In genomic region chr5:101136454-101136853, GRCh38 we compare ENCODE assay signal across 17 cellular contexts.
A peak's percentile ranks its signal among the peaks of the same experiment; 100 is the strongest.
DNase-seq lines count a peak whose midpoint lies in the region; ATAC-seq and TF ChIP-seq lines count a peak whose summit lies in the region.
"Had no signal": no experiment of that assay in that cellular context is flagged by ENCODE, and none has a peak within 500 bp of the region (broad histone marks: within the 10 kb centered on the region; RNA-seq: fewer than 3 reads in every experiment).

No MANE protein-coding gene starts in this region.

- H3K9ac ChIP-seq in HCT116 (ENCODE audit: low read length) = no peak overlapping the region
- no peak overlapping the region for H3K9ac ChIP-seq in PC-3 (ENCODE audit: low read length)
- H3K9ac ChIP-seq: BLaER1 treated with 17β-estradiol and CSF1 and Interleukin-3, amounts not matched to agents 10 nM and 100 nM had no signal

- H3K27me3 ChIP-seq in HCT116 (ENCODE audit: insufficient read depth, low read length) (no peaks in the 10 kb centered on the region), PC-3 (ENCODE audit: low read length) (no peaks in the 10 kb centered on the region)
- H3K27me3 ChIP-seq: BLaER1 treated with 17β-estradiol and CSF1 and Interleukin-3, amounts not matched to agents 10 nM and 100 nM had no signal

- H3K79me2 ChIP-seq in HCT116 (ENCODE audit: insufficient read depth, low read length) (no peaks in the 10 kb centered on the region), PC-3 (ENCODE audit: low read length) (no peaks in the 10 kb centered on the region)

- no peak overlapping the region for H3K4me2 ChIP-seq in HCT116 (ENCODE audit: low read length)
- H3K4me2 ChIP-seq in PC-3 (ENCODE audit: low read length) = no peak overlapping the region
- H3K4me2 ChIP-seq: BLaER1 treated with 17β-estradiol and CSF1 and Interleukin-3, amounts not matched to agents 10 nM and 100 nM had no signal

- POLR2A ChIA-PET in HCT116 (lab: Charles Lee) (no interaction called here), PC-3 (lab: Charles Lee; ENCODE audit: unreplicated experiment) (no interaction called here)

- H3K27ac ChIP-seq in 22Rv1 = peak overlapping the region; percentile 36
- H3K27ac ChIP-seq in HCT116 (ENCODE audit: low read depth, low read length) = no peak overlapping the region
- H3K27ac ChIP-seq in PC-3 (ENCODE audit: low read length) = no peak overlapping the region
- H3K27ac ChIP-seq: BLaER1 treated with 17β-estradiol and CSF1 and Interleukin-3, amounts not matched to agents 10 nM and 100 nM; C4-2B had no signal

- intact Hi-C loops in HCT116 (cut with micrococcal nuclease) = no loop called here
- intact Hi-C loops in PC-3 (cut with micrococcal nuclease) = no loop called here

- H3K36me3 ChIP-seq in HCT116 (ENCODE audit: control insufficient read depth in 1 of 2, insufficient read depth in 2 of 2, low read length in 2 of 2) (no peaks in the 10 kb centered on the region), PC-3 (ENCODE audit: low read depth, low read length) (no peaks in the 10 kb centered on the region)
- H3K36me3 ChIP-seq: BLaER1 treated with 17β-estradiol and CSF1 and Interleukin-3, amounts not matched to agents 10 nM and 100 nM had no signal

- no peaks in the 10 kb centered on the region for H3K4me1 ChIP-seq in HCT116 (ENCODE audit: control insufficient read depth in 1 of 2, insufficient read depth in 2 of 2, low read length in 2 of 2)
- H3K4me1 ChIP-seq in PC-3 (ENCODE audit: insufficient read depth, low read length) = no peaks in the 10 kb centered on the region
- H3K4me1 ChIP-seq: BLaER1 treated with 17β-estradiol and CSF1 and Interleukin-3, amounts not matched to agents 10 nM and 100 nM; Caco-2 had no signal

- no peaks in the 10 kb centered on the region for H3K9me2 ChIP-seq in HCT116 (ENCODE audit: insufficient read depth)
- no peaks in the 10 kb centered on the region for H3K9me2 ChIP-seq in PC-3 (replicated peaks; ENCODE audit: low read length)

- TF ChIP-seq CTCF in 22Rv1 (IDR thresholded peaks at IDR 0.05) = no peak
- no peak for TF ChIP-seq CTCF in HCT116 (IDR thresholded peaks at IDR 0.05 in 2 of 3, conservative IDR thresholded peaks at IDR 0.05 in 1 of 3; ENCODE audit: borderline replicate concordance in 1 of 3, insufficient read depth in 1 of 3, low read depth in 2 of 3, low read length in 2 of 3)
- no peak for TF ChIP-seq CTCF in PC-3 (conservative IDR thresholded peaks at IDR 0.05; ENCODE audit: low read depth, low read length)

- RAD21 ChIA-PET in HCT116 (lab: Charles Lee; ENCODE audit: low non-redundant PET in 1 of 2, low total read pairs in 2 of 2, uncharacterized antibody in 2 of 2, unreplicated experiment in 2 of 2) = no interaction called here

- CTCF ChIA-PET in HCT116 (lab: Charles Lee) = no interaction called here
- CTCF ChIA-PET in PC-3 (lab: Charles Lee) = no interaction called here

- H3K9me3 ChIP-seq in HCT116 (ENCODE audit: control insufficient read depth in 1 of 2, insufficient read depth in 1 of 2, low read depth in 1 of 2, low read length in 2 of 2) = no peaks in the 10 kb centered on the region
- H3K9me3 ChIP-seq in PC-3 (ENCODE audit: low read length) = no peaks in the 10 kb centered on the region
- H3K9me3 ChIP-seq: BLaER1 treated with 17β-estradiol and CSF1 and Interleukin-3, amounts not matched to agents 10 nM and 100 nM; Caco-2 had no signal

- H3K4me3 ChIP-seq in HCT116 (replicated peaks in 1 of 2; ENCODE audit: low read depth in 1 of 2, low read length in 2 of 2) (no peak overlapping the region), PC-3 (ENCODE audit: low read length) (no peak overlapping the region)
- H3K4me3 ChIP-seq: BLaER1 treated with 17β-estradiol and CSF1 and Interleukin-3, amounts not matched to agents 10 nM and 100 nM had no signal

- H3F3A ChIP-seq in PC-3 (ENCODE audit: low read length, unreplicated experiment) = no peaks in the 10 kb centered on the region

- TF ChIP-seq RAD21 in HCT116 (IDR thresholded peaks at IDR 0.05; ENCODE audit: low read depth) = no peak

- H4K20me1 ChIP-seq in HCT116 (ENCODE audit: insufficient read depth) = no peaks in the 10 kb centered on the region; the same call in 1 of the 2 replicates
- H4K20me1 ChIP-seq in PC-3 (ENCODE audit: low read length) = no peaks in the 10 kb centered on the region
- H4K20me1 ChIP-seq: BLaER1 treated with 17β-estradiol and CSF1 and Interleukin-3, amounts not matched to agents 10 nM and 100 nM had no signal

- TF ChIP-seq POLR2A in HCT116 (IDR thresholded peaks at IDR 0.05; ENCODE audit: borderline replicate concordance, extremely low read depth, insufficient read depth, insufficient read length) = no peak

- ATAC-seq in HCT116 = no peak
- peak; percentile 48; the same call in 1 of the 2 replicates for ATAC-seq in PC-3
- ATAC-seq: CD8-positive, alpha-beta T cell had no signal

- peak overlapping the region; percentile 68 for H2AFZ ChIP-seq in HCT116 (ENCODE audit: low read depth, low read length, poor library complexity, severe bottlenecking)
- H2AFZ ChIP-seq in PC-3 (ENCODE audit: low read length) = no peak overlapping the region

- DNase-seq in DMS53 (lab: John Stamatoyannopoulos, UW) (peak; percentile 3), DMS53 treated with DMSO at 0.1 percent for 48 hours (lab: John Stamatoyannopoulos, UW; ENCODE audit: unreplicated experiment) (no peak), HCT116 (ENCODE audit: low read depth, low spot score) (no peak), PC-3 (peak; percentile 20), RKO (ENCODE audit: low spot score) (no peak), NCI-H1417 (lab: John Stamatoyannopoulos, UW) (no peak)
- DNase-seq: 8988T; AML-193; Caco-2; Calu3; CD4-positive, alpha-beta T cell; CD8-positive, alpha-beta T cell; DMS79 treated with DMSO at 0.1 percent for 48 hours; GF-D8 had no signal

- BruUV-seq in HCT116 (replicated peaks; lab: Mats Ljungman, UMichigan) (no TSS peak), PC-3 (replicated peaks; lab: Mats Ljungman, UMichigan) (no TSS peak)

TF ChIP-seq in HCT116, 20 proteins besides CTCF, POLR2A, EP300 and RAD21:
- TF ChIP-seq ZNF274 (IDR thresholded peaks at IDR 0.05; ENCODE audit: low read depth, low read length) (no peak), MAX (IDR thresholded peaks at IDR 0.05) (no peak), JUND (IDR thresholded peaks at IDR 0.05) (no peak), SRF (IDR thresholded peaks at IDR 0.05; ENCODE audit: low read depth) (no peak), ZFX (IDR thresholded peaks at IDR 0.05) (no peak), YY1 (IDR thresholded peaks at IDR 0.05; ENCODE audit: extremely low read depth, insufficient replicate concordance, low read depth, low read length) (no peak), SP1 (IDR thresholded peaks at IDR 0.05; ENCODE audit: low read depth) (no peak), POLR2AphosphoS5 (IDR thresholded peaks at IDR 0.05; ENCODE audit: low read depth, low read length) (no peak), FOSL1 (IDR thresholded peaks at IDR 0.05; ENCODE audit: low read depth) (no peak), SIN3A (IDR thresholded peaks at IDR 0.05; ENCODE audit: low read depth) (no peak), EZH2phosphoT487 (IDR thresholded peaks at IDR 0.05; ENCODE audit: borderline replicate concordance) (no peak), EGR1 (IDR thresholded peaks at IDR 0.05; ENCODE audit: low read depth) (no peak), TCF7L2 (IDR thresholded peaks at IDR 0.05; ENCODE audit: borderline replicate concordance, extremely low read depth, insufficient read depth, insufficient read length) (no peak), CBX3 (IDR thresholded peaks at IDR 0.05; ENCODE audit: low read depth) (no peak), ATF3 (IDR thresholded peaks at IDR 0.05) (no peak), CEBPB (IDR thresholded peaks at IDR 0.05; ENCODE audit: low read depth) (no peak)

Comparison
In these comparisons a context has a peak if more than half of its experiments do, and no peak if none do; other contexts are left out.
1. DNase-seq: peak in DMS53 (single experiment) and PC-3 (single experiment); none in DMS53 treated with DMSO at 0.1 percent for 48 hours (single experiment), HCT116 (single experiment), RKO (single experiment) and NCI-H1417 (0 of 3).